Comparison of ENCODE assay signal across 9 cellular contexts in genomic region chr5:36606437-36607113, GRCh38. TPM values are rescaled to one million over a fixed set of nuclear protein-coding genes. Genes with fewer than 3 reads are reported as not detected.
DNase-seq lines count a peak whose midpoint lies in the region; ATAC-seq, FAIRE-seq and TF ChIP-seq lines count a peak whose summit lies in the region.
"Had no signal": no experiment of that assay in that cellular context is flagged by ENCODE, and none has a peak within 500 bp of the region (broad histone marks: within the 10 kb centered on the region; RNA-seq: fewer than 3 reads in every experiment).

Gene SLC1A3 (plus strand): TSS chr5:36606606. CDS start chr5:36608424, 1,818 bp downstream.

- ATAC-seq in GM19395 (IDR thresholded peaks at IDR 0.05; ENCODE audit: unreplicated experiment) (peak; percentile 90), HG03439 (IDR thresholded peaks at IDR 0.05; ENCODE audit: unreplicated experiment) (peak; percentile 87), RWPE2 (ENCODE audit: low read depth) (peak; percentile 98)
- no peak for ATAC-seq in central memory CD8-positive, alpha-beta T cell (replicated peaks; ENCODE audit: extremely low read depth, poor library complexity, severe bottlenecking)

- peaks cover 26% of the 10 kb centered on the region for H3K36me3 ChIP-seq in RWPE2 (ENCODE audit: low read depth)
- no peaks in the 10 kb centered on the region for H3K36me3 ChIP-seq in kidney (ENCODE audit: control insufficient read depth in 1 of 2, insufficient read depth in 2 of 2, low read length in 2 of 2)
- H3K36me3 ChIP-seq in spleen: no peaks in the 10 kb centered on the region

- peak within 1 kb of the TSS; percentile 22 to 54 for H3K9ac ChIP-seq in kidney (ENCODE audit: low read length in 2 of 2)

- H3K27me3 ChIP-seq in RWPE2 (ENCODE audit: insufficient read depth, poor library complexity, severe bottlenecking): no peaks in the 10 kb centered on the region
- H3K27me3 ChIP-seq in spleen (replicated peaks in 1 of 7): peaks cover 0 to 89% (median 34%) of the 10 kb centered on the region in 7 donors

- H3K27me3 Mint-ChIP-seq in central memory CD8-positive, alpha-beta T cell: peaks cover 77% of the 10 kb centered on the region

- peak within 1 kb of the TSS; percentile 58 for H3K4me3 Mint-ChIP-seq in central memory CD8-positive, alpha-beta T cell

- H3K9me3 ChIP-seq in RWPE2 (ENCODE audit: severe bottlenecking) (no peaks in the 10 kb centered on the region), kidney (ENCODE audit: control insufficient read depth in 1 of 2, low read length in 2 of 2) (no peaks in the 10 kb centered on the region), spleen (no peaks in the 10 kb centered on the region)

- H3K27ac ChIP-seq in RWPE2 (ENCODE audit: poor library complexity, severe bottlenecking) (peak within 1 kb of the TSS; percentile 59), kidney (ENCODE audit: low read depth in 2 of 2, low read length in 2 of 2) (peak within 1 kb of the TSS in 1 of 2 donors; percentile 8), spleen (peak within 1 kb of the TSS in 5 of 8 donors; percentile 16 to 74 (median 63))

- TF ChIP-seq CTCF in RWPE2 (IDR thresholded peaks at IDR 0.05; ENCODE audit: poor library complexity, severe bottlenecking) (no peak), kidney (IDR thresholded peaks at IDR 0.05; ENCODE audit: borderline replicate concordance, extremely low read depth, insufficient read depth) (no peak), spleen (IDR thresholded peaks at IDR 0.05 in 8 of 11, conservative IDR thresholded peaks at IDR 0.05 in 3 of 11) (no peak)

- peak; percentile 62 for DNase-seq in D341Med (ENCODE audit: low spot score)
- DNase-seq in RWPE2 (ENCODE audit: low spot score): peak; percentile 78
- no peak for DNase-seq in central memory CD8-positive, alpha-beta T cell (ENCODE audit: low spot score in 2 of 2)
- peak; percentile 64 for DNase-seq in kidney
- peak; percentile 80 for DNase-seq in spleen
- no peak for DNase-seq in NCI-H1048 (lab: John Stamatoyannopoulos, UW)

- 1% methylated on average over 20 of the region's 20 CpGs for WGBS in spleen, 5 donors

- intact Hi-C loops in kidney (cut with DNase I): no loop called here
- intact Hi-C loops in spleen (cut with DNase I; ENCODE audit: low total_unique reads): no loop called here

- no peaks in the 10 kb centered on the region for H3K9me3 Mint-ChIP-seq in central memory CD8-positive, alpha-beta T cell

- peaks cover 9% of the 10 kb centered on the region for H3K4me1 Mint-ChIP-seq in central memory CD8-positive, alpha-beta T cell

- peak within 1 kb of the TSS; percentile 29 for H3K27ac Mint-ChIP-seq in central memory CD8-positive, alpha-beta T cell (ENCODE audit: low read depth)

- H3K4me1 ChIP-seq in RWPE2 (ENCODE audit: insufficient read depth, poor library complexity, severe bottlenecking): peaks cover 15% of the 10 kb centered on the region
- H3K4me1 ChIP-seq in kidney (ENCODE audit: control insufficient read depth in 1 of 2, insufficient read depth in 1 of 2, low read depth in 1 of 2, low read length in 2 of 2): no peaks in the 10 kb centered on the region
- H3K4me1 ChIP-seq in spleen: peaks cover 0 to 33% (median 15%) of the 10 kb centered on the region in 6 donors

- H3K4me3 ChIP-seq in RWPE2 (ENCODE audit: severe bottlenecking): peak within 1 kb of the TSS; percentile 43
- H3K4me3 ChIP-seq in kidney (ENCODE audit: low read length in 2 of 2): peak within 1 kb of the TSS; percentile 68 to 75
- H3K4me3 ChIP-seq in spleen: peak within 1 kb of the TSS; percentile 16 to 70 (median 38)

- FAIRE-seq in kidney (lab: Jason Lieb, UNC): no peak
- FAIRE-seq: endometrium had no signal

- H3K36me3 Mint-ChIP-seq in central memory CD8-positive, alpha-beta T cell (ENCODE audit: insufficient read depth): no peaks in the 10 kb centered on the region

- TF ChIP-seq POLR2A in spleen (IDR thresholded peaks at IDR 0.05): no peak

RNA-seq across cellular contexts. Expression of gene SLC1A3, which starts in this region (rescaled TPM):
- total RNA-seq in kidney (27.8 TPM), spleen (10 to 100 TPM in 5 of 7 donors, 1 to 10 TPM in 2; 9.0 to 54.7 (median 43.3) TPM)
- polyA plus RNA-seq in kidney (ENCODE audit: insufficient read depth, low read depth, low replicate concordance) (1.1 TPM), spleen (1 to 10 TPM; 1.5 to 9.2 (median 5.3) TPM)

Comparison
In these comparisons a context has a peak if more than half of its experiments do, and no peak if none do; other contexts are left out.
1. DNase-seq: peak in D341Med (single experiment), RWPE2 (single experiment), kidney (single experiment) and spleen (single experiment); none in central memory CD8-positive, alpha-beta T cell (0 of 2) and NCI-H1048 (single experiment).
2. Peak in every context shown above with its lines, with median percentiles within 50 percentile points of each other: H3K4me3 ChIP-seq.